In the genomic region with DNA sequence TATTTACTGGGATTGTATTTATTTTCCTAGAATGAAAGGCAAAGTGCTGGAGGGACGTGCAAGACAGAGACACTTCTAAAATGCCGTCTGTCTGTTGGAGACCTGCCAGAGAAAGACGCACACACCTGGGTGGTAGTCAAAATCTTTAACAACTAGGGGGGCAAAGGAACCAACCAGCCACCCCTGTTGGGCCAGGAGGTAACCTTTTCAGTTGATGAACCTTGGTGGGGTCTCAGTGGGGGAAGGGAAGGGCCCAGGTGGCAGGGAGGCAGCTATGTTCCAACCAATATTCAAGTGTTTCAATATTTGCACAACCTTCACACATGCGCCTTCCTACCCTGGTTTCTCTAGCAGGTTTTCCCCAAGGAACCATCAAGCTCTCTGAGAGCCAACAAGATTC, we compare ENCODE assay signal across 23 cellular contexts.
DNase-seq lines count a peak whose midpoint lies in the region; ATAC-seq, FAIRE-seq and TF ChIP-seq lines count a peak whose summit lies in the region.
"Had no signal": no experiment of that assay in that cellular context is flagged by ENCODE, and none has a peak within 500 bp of the region (broad histone marks: within the 10 kb centered on the region; RNA-seq: fewer than 3 reads in every experiment).

No MANE protein-coding gene starts in this region.

- 91 to 92% methylated on average over 3 to 4 of the region's 4 CpGs for WGBS in endodermal cell (ENCODE audit: insufficient coverage in 1 of 2, insufficient read length in 1 of 2), 2 experiments

- no peaks in the 10 kb centered on the region for H3K36me3 Mint-ChIP-seq in endodermal cell (ENCODE audit: low read depth)
- H3K36me3 Mint-ChIP-seq: activated CD8-positive, alpha-beta memory T cell treated with anti-CD3 and anti-CD28 coated beads, Interleukin-2, amount 10 ng/mL, durations not matched to agents 7 days and 5 days; activated naive CD8-positive, alpha-beta T cell; type B pancreatic cell had no signal

- intact Hi-C loops in PC-3 (cut with micrococcal nuclease), result no loop called here

- no peaks in the 10 kb centered on the region for H3K9me3 Mint-ChIP-seq in endodermal cell
- H3K9me3 Mint-ChIP-seq: activated CD4-positive, alpha-beta T cell treated with anti-CD3 and anti-CD28 coated beads, Interleukin-2, amount 10 ng/mL, durations not matched to agents 24 days and 14 days; activated T-helper 17 cell treated with anti-CD3 and anti-CD28 coated beads, Interleukin-2, amount 50 U/mL, for 72 hours; effector memory CD8-positive, alpha-beta T cell; GM23338; T-helper 1 cell treated with Interleukin-12 subunit alpha and Interleukin-12 subunit beta and Interleukin-4 antibody, amounts not matched to agents 30 μg/mL and 1 μg/mL, for 36 hours; type B pancreatic cell had no signal

- H3K4me3 Mint-ChIP-seq in endodermal cell, result no peak overlapping the region
- H3K4me3 Mint-ChIP-seq: activated CD4-positive, alpha-beta T cell treated with anti-CD3 and anti-CD28 coated beads, Interleukin-2, amount 10 ng/mL, durations not matched to agents 24 days and 14 days; activated CD8-positive, alpha-beta memory T cell treated with anti-CD3 and anti-CD28 coated beads, Interleukin-2, amount 10 ng/mL, durations not matched to agents 7 days and 5 days; activated naive CD8-positive, alpha-beta T cell; activated T-helper 17 cell treated with anti-CD3 and anti-CD28 coated beads, Interleukin-2, amount 50 U/mL, for 72 hours; effector memory CD8-positive, alpha-beta T cell; GM23338; T-helper 1 cell treated with Interleukin-12 subunit alpha and Interleukin-12 subunit beta and Interleukin-4 antibody, amounts not matched to agents 30 μg/mL and 1 μg/mL, for 36 hours; type B pancreatic cell had no signal

- H3K9ac ChIP-seq in PC-3 (ENCODE audit: low read length) (no peak overlapping the region), endodermal cell (ENCODE audit: extremely low read depth, low read length, poor library complexity, severe bottlenecking) (no peak overlapping the region)

- H2AFZ ChIP-seq in PC-3 (ENCODE audit: low read length), result no peak overlapping the region
- H2AFZ ChIP-seq: GM23338 had no signal

- H3K27me3 ChIP-seq in PC-3 (ENCODE audit: low read length) (peaks cover 53% of the 10 kb centered on the region), endodermal cell (ENCODE audit: control insufficient read depth, insufficient read depth, low read length, poor library complexity, severe bottlenecking) (no peaks in the 10 kb centered on the region)

- ATAC-seq in PC-3, result no peak
- ATAC-seq: activated CD8-positive, alpha-beta memory T cell treated with anti-CD3 and anti-CD28 coated beads, Interleukin-2, amount 10 ng/mL, durations not matched to agents 7 days and 5 days; activated T-helper 17 cell treated with anti-CD3 and anti-CD28 coated beads, Interleukin-2, amount 50 U/mL, for 72 hours; effector memory CD8-positive, alpha-beta T cell; GM23338 had no signal

- POLR2A ChIA-PET in PC-3 (lab: Charles Lee; ENCODE audit: unreplicated experiment), result no interaction called here

- no peaks in the 10 kb centered on the region for H3K9me3 ChIP-seq in PC-3 (ENCODE audit: low read length)
- H3K9me3 ChIP-seq in endodermal cell (ENCODE audit: control insufficient read depth, low read length), result no peaks in the 10 kb centered on the region
- H3K9me3 ChIP-seq: neutrophil, SJSA1 had no signal

- peaks cover 27% of the 10 kb centered on the region for H3K4me1 Mint-ChIP-seq in endodermal cell
- H3K4me1 Mint-ChIP-seq: activated CD4-positive, alpha-beta T cell treated with anti-CD3 and anti-CD28 coated beads, Interleukin-2, amount 10 ng/mL, durations not matched to agents 24 days and 14 days; activated CD8-positive, alpha-beta memory T cell treated with anti-CD3 and anti-CD28 coated beads, Interleukin-2, amount 10 ng/mL, durations not matched to agents 7 days and 5 days; activated T-helper 17 cell treated with anti-CD3 and anti-CD28 coated beads, Interleukin-2, amount 50 U/mL, for 72 hours had no signal

- no peaks in the 10 kb centered on the region for H3K79me2 ChIP-seq in PC-3 (ENCODE audit: low read length)

- no peak for TF ChIP-seq CTCF in D721Med (IDR thresholded peaks at IDR 0.05; ENCODE audit: insufficient read depth, missing control alignments)
- TF ChIP-seq CTCF in PC-3 (conservative IDR thresholded peaks at IDR 0.05; ENCODE audit: low read depth, low read length), result no peak
- TF ChIP-seq CTCF in endodermal cell (conservative IDR thresholded peaks at IDR 0.05), result no peak

- H3K4me3 ChIP-seq in PC-3 (ENCODE audit: low read length) (no peak overlapping the region), endodermal cell (ENCODE audit: low read length) (no peak overlapping the region)
- H3K4me3 ChIP-seq: GM23338, SJSA1, smooth muscle cell had no signal

- H4K20me1 ChIP-seq in PC-3 (ENCODE audit: low read length), result no peaks in the 10 kb centered on the region

- peak; percentile 65 to 84 for DNase-seq in NCI-H2081 (lab: John Stamatoyannopoulos, UW)
- no peak for DNase-seq in NCI-H2081 treated with DMSO at 0.1 percent for 48 hours (lab: John Stamatoyannopoulos, UW)
- peak; percentile 13 for DNase-seq in NCI-H146 treated with DMSO at 0.1 percent for 48 hours (lab: John Stamatoyannopoulos, UW; ENCODE audit: unreplicated experiment)
- peak; percentile 38 for DNase-seq in NCI-H748 treated with DMSO at 0.1 percent for 48 hours (lab: John Stamatoyannopoulos, UW)
- DNase-seq in D721Med (ENCODE audit: insufficient read length, low spot score), result no peak
- DNase-seq in PC-3, result no peak
- no peak for DNase-seq in endodermal cell
- DNase-seq in urothelium cell line (ENCODE audit: low spot score), result no peak
- DNase-seq: 8988T; activated CD4-positive, alpha-beta T cell treated with anti-CD3 and anti-CD28 coated beads, Interleukin-2, amount 10 ng/mL, durations not matched to agents 24 days and 14 days; activated CD8-positive, alpha-beta memory T cell treated with anti-CD3 and anti-CD28 coated beads, Interleukin-2, amount 10 ng/mL, durations not matched to agents 7 days and 5 days; effector memory CD8-positive, alpha-beta T cell; mammary epithelial cell; stimulated activated CD4-positive, alpha-beta T cell treated with anti-CD3 and anti-CD28 coated beads, Interleukin-4, amount 100 ng/mL, for 1 hour had no signal

- H3K27ac Mint-ChIP-seq in endodermal cell, result no peak overlapping the region
- H3K27ac Mint-ChIP-seq: activated CD4-positive, alpha-beta T cell treated with anti-CD3 and anti-CD28 coated beads, Interleukin-2, amount 10 ng/mL, durations not matched to agents 24 days and 14 days; activated CD8-positive, alpha-beta memory T cell treated with anti-CD3 and anti-CD28 coated beads, Interleukin-2, amount 10 ng/mL, durations not matched to agents 7 days and 5 days; activated naive CD8-positive, alpha-beta T cell; activated T-helper 17 cell treated with anti-CD3 and anti-CD28 coated beads, Interleukin-2, amount 50 U/mL, for 72 hours; effector memory CD8-positive, alpha-beta T cell; GM23338; T-helper 1 cell treated with Interleukin-12 subunit alpha and Interleukin-12 subunit beta and Interleukin-4 antibody, amounts not matched to agents 30 μg/mL and 1 μg/mL, for 36 hours had no signal

- no peaks in the 10 kb centered on the region for H3K36me3 ChIP-seq in PC-3 (ENCODE audit: low read depth, low read length)
- H3K36me3 ChIP-seq in endodermal cell (ENCODE audit: control insufficient read depth, insufficient read depth, low read length), result no peaks in the 10 kb centered on the region
- H3K36me3 ChIP-seq: neutrophil, SJSA1 had no signal

- no peak overlapping the region for H3K4me2 ChIP-seq in PC-3 (ENCODE audit: low read length)
- H3K4me2 ChIP-seq: GM23338, smooth muscle cell had no signal

- BruUV-seq in PC-3 (replicated peaks; lab: Mats Ljungman, UMichigan), result no TSS peak

- no peaks in the 10 kb centered on the region for H3F3A ChIP-seq in PC-3 (ENCODE audit: low read length, unreplicated experiment)

- no peaks in the 10 kb centered on the region for H3K4me1 ChIP-seq in PC-3 (ENCODE audit: insufficient read depth, low read length)
- H3K4me1 ChIP-seq in endodermal cell (ENCODE audit: control insufficient read depth, insufficient read depth, low read length), result peaks cover 5% of the 10 kb centered on the region
- H3K4me1 ChIP-seq: SJSA1 had no signal

- FAIRE-seq in D721Med (lab: Jason Lieb, UNC) (no peak), urothelium cell line (lab: Jason Lieb, UNC) (no peak)
- FAIRE-seq: G401.6 had no signal

- no peaks in the 10 kb centered on the region for H3K9me2 ChIP-seq in PC-3 (replicated peaks; ENCODE audit: low read length)

- CTCF ChIA-PET in PC-3 (lab: Charles Lee), result no interaction called here

- H3K27ac ChIP-seq in PC-3 (ENCODE audit: low read length), result no peak overlapping the region
- no peak overlapping the region for H3K27ac ChIP-seq in endodermal cell (ENCODE audit: low read depth, low read length)
- H3K27ac ChIP-seq: neutrophil, SJSA1 had no signal

- peaks cover 5% of the 10 kb centered on the region for H3K27me3 Mint-ChIP-seq in endodermal cell (ENCODE audit: insufficient read depth)

Comparison
In these comparisons a context has a peak if more than half of its experiments do, and no peak if none do; other contexts are left out.
1. DNase-seq: peak in NCI-H2081 (2 of 2), NCI-H146 treated with DMSO at 0.1 percent for 48 hours (single experiment) and NCI-H748 treated with DMSO at 0.1 percent for 48 hours (single experiment); none in NCI-H2081 treated with DMSO at 0.1 percent for 48 hours (single experiment), D721Med (single experiment), PC-3 (single experiment), endodermal cell (single experiment) and urothelium cell line (single experiment).